ENCODE assay signal across 8 cellular contexts in the genomic region with DNA sequence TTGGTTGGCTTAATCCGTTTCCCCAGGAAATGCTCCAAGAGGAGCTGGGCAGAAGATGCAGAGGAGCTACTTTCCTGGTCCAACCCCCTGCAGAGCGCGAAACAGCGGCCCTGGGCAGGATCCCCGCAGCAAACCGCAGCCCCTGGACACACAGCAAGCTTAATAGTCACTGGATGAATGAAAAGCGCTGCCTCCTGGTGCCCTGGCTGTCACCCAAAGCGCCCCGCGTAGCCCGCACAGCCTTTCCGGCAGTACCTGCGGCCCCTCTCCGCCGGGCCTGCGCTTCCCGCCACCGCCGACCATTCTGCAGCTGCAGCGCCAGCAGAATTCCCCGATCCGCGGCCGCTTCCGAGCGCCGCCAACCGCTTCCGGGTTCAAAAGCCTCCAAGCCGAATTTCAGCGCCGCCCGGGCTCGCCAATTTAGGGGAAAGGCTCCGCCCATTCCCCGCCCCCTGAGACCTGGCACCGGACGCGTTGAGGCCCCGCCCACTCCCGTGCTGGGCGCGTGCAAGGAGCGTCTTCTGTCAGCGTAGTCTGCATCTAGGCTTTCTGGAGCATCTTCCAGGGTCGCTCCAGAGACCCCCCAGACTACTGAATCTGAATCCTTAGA. TPM values are rescaled to one million over a fixed set of nuclear protein-coding genes. Genes with fewer than 3 reads are reported as not detected.
DNase-seq lines count a peak whose midpoint lies in the region; TF ChIP-seq lines count a peak whose summit lies in the region.

A gene (minus strand): TSS at position 370 of the 610 bp plus-strand sequence. CDS start 67 bp downstream, at position 303.

- DNase-seq in ELR (ENCODE audit: low read depth) = peak; percentile 93
- DNase-seq in H7 = peak; percentile 96
- DNase-seq in M059J (ENCODE audit: low read depth) = peak; percentile 84
- DNase-seq in SHP77 (lab: John Stamatoyannopoulos, UW) = peak; percentile 90 to 94
- DNase-seq in activated gamma-delta T cell (lab: John Stamatoyannopoulos, UW) = peak; percentile 85
- peak; percentile 80 for DNase-seq in fibroblast of the aortic adventitia (ENCODE audit: low read depth)
- peak; percentile 98 for DNase-seq in nephron progenitor cell
- peak; percentile 95 for DNase-seq in stomach

- no peaks in the 10 kb centered on the region for H3K9me3 ChIP-seq in stomach

- H3K4me3 ChIP-seq in H7 (ENCODE audit: insufficient read depth, low read depth, low read length) = peak within 1 kb of the TSS; percentile 92
- peak within 1 kb of the TSS; percentile 98 for H3K4me3 ChIP-seq in fibroblast of the aortic adventitia (ENCODE audit: low read depth, low read length)
- peak within 1 kb of the TSS; percentile 82 to 90 (median 86) for H3K4me3 ChIP-seq in stomach

- H3K4me1 Mint-ChIP-seq in nephron progenitor cell = peaks cover 21% of the 10 kb centered on the region

- no peak for TF ChIP-seq EP300 in stomach (IDR thresholded peaks at IDR 0.05)

- intact Hi-C loops in stomach (cut with DNase I; ENCODE audit: low total_unique reads) = no loop called here

- H3K27ac Mint-ChIP-seq in nephron progenitor cell = peak within 1 kb of the TSS; percentile 38

- H3K4me1 ChIP-seq in stomach = peaks cover 14 to 24% (median 19%) of the 10 kb centered on the region in 4 donors

- peaks cover 11% of the 10 kb centered on the region for H3K27me3 Mint-ChIP-seq in nephron progenitor cell (ENCODE audit: low read depth, poor library complexity)

- H3K4me3 Mint-ChIP-seq in nephron progenitor cell = peak within 1 kb of the TSS; percentile 95

- WGBS in stomach, 5 donors = 0 to 1% (median 0%) methylated on average over 26 to 46 of the region's 46 CpGs

- TF ChIP-seq CTCF in fibroblast of the aortic adventitia (IDR thresholded peaks at IDR 0.05; ENCODE audit: insufficient read depth, low read length) = no peak
- no peak for TF ChIP-seq CTCF in nephron progenitor cell (IDR thresholded peaks at IDR 0.05)
- TF ChIP-seq CTCF in stomach (IDR thresholded peaks at IDR 0.05) = no peak

- peaks cover 6% of the 10 kb centered on the region for H3K36me3 Mint-ChIP-seq in nephron progenitor cell (ENCODE audit: low read depth)

- peak within 1 kb of the TSS; percentile 67 to 84 (median 73) for H3K27ac ChIP-seq in stomach

- TF ChIP-seq POLR2A in stomach (IDR thresholded peaks at IDR 0.05) = no peak

- H3K36me3 ChIP-seq in H7 (replicated peaks; ENCODE audit: control insufficient read depth, insufficient read depth, low read length) (no peaks in the 10 kb centered on the region), stomach (peaks cover 0 to 10% (median 8%) of the 10 kb centered on the region in 4 donors)

- H3K27me3 ChIP-seq in H7 (ENCODE audit: control insufficient read depth, insufficient read depth, low read length) (no peaks in the 10 kb centered on the region; the same call in 1 of the 2 replicates), stomach (no peaks in the 10 kb centered on the region)

- H3K9me3 Mint-ChIP-seq in nephron progenitor cell = peaks cover 3% of the 10 kb centered on the region

RNA-seq across cellular contexts. Expression of the gene that starts here (rescaled TPM):
- total RNA-seq in H7 (2014; rRNA removed; shearing (Covaris generic)) = 31.9 and 33.8 TPM in 2 replicates
- total RNA-seq in M059J (2014; rRNA removed; shearing (Covaris generic)) = 24.6 and 52.0 TPM in 2 replicates
- total RNA-seq in fibroblast of the aortic adventitia (ENCODE audit: low replicate concordance) (26.5 and 53.8 TPM in 2 replicates), stomach (10 to 100 TPM in 1 of 5 donors, 1 to 10 TPM in 2, under 1 TPM in 1, not detected in 1; 0.58 to 20.4 (median 3.5) TPM)
- 10 to 100 TPM; 22.5 to 27.1 (median 22.8) TPM for polyA plus RNA-seq in stomach

Comparison
In these comparisons a context has a peak if more than half of its experiments do, and no peak if none do; other contexts are left out.
1. Peak in every context shown above with its lines: DNase-seq, H3K4me3 ChIP-seq and H3K27ac ChIP-seq.